9 cellular contexts compared by ENCODE assay signal in genomic region chr1:64171797-64172281, GRCh38. TPM values are rescaled to one million over a fixed set of nuclear protein-coding genes. Genes with fewer than 3 reads are reported as not detected.
A peak's percentile ranks its signal among the peaks of the same experiment; 100 is the strongest.
DNase-seq lines count a peak whose midpoint lies in the region; ATAC-seq, FAIRE-seq and TF ChIP-seq lines count a peak whose summit lies in the region.
"Had no signal": no experiment of that assay in that cellular context is flagged by ENCODE, and none has a peak within 500 bp of the region (broad histone marks: within the 10 kb centered on the region; RNA-seq: fewer than 3 reads in every experiment).

No MANE protein-coding gene starts in this region.

- H3K4me3 Mint-ChIP-seq in T-helper 17 cell: no peak overlapping the region

- POLR2A ChIA-PET in AG04449 (lab: Yijun Ruan, JAX): no interaction called here

- 4% methylated on average over 2 of the region's 3 CpGs for WGBS in mesenchymal stem cell
- WGBS in esophagus muscularis mucosa: 52% methylated on average over 3 of the region's 3 CpGs

- H2BK12ac ChIP-seq in mesenchymal stem cell (ENCODE audit: low read length in 2 of 2): peak overlapping the region in 1 of 2 experiments; percentile 63

- H3K36me3 Mint-ChIP-seq in T-helper 17 cell (ENCODE audit: low read depth): peaks cover 3% of the 10 kb centered on the region

- peak; percentile 63 for FAIRE-seq in GM19239 (lab: Jason Lieb, UNC)

- no peaks in the 10 kb centered on the region for H3K9me3 ChIP-seq in mesenchymal stem cell (ENCODE audit: control insufficient read depth, low read length)
- H3K9me3 ChIP-seq in esophagus muscularis mucosa: no peaks in the 10 kb centered on the region
- peaks cover 2% of the 10 kb centered on the region for H3K9me3 ChIP-seq in T-helper 17 cell (ENCODE audit: control insufficient read depth, low read length, poor library complexity, severe bottlenecking)

- no peak for TF ChIP-seq POLR2A in esophagus muscularis mucosa (IDR thresholded peaks at IDR 0.05; ENCODE audit: low read depth)

- no peak overlapping the region for H3K23ac ChIP-seq in mesenchymal stem cell (ENCODE audit: low read length in 2 of 2)

- H3K14ac ChIP-seq in mesenchymal stem cell (ENCODE audit: low read length in 2 of 2): no peak overlapping the region

- peak; percentile 75 for ATAC-seq in HG03342 (IDR thresholded peaks at IDR 0.05; ENCODE audit: unreplicated experiment)
- ATAC-seq in T-helper 17 cell: no peak

- H3K36me3 ChIP-seq in mesenchymal stem cell (ENCODE audit: control insufficient read depth in 1 of 2, insufficient read depth in 2 of 2, low read depth in 1 of 2, low read length in 2 of 2) (no peaks in the 10 kb centered on the region), esophagus muscularis mucosa (peaks cover 0 to 2% (median 0%) of the 10 kb centered on the region in 4 donors)

- intact Hi-C loops in esophagus muscularis mucosa (cut with DNase I): no loop called here

- no peak for TF ChIP-seq EP300 in esophagus muscularis mucosa (IDR thresholded peaks at IDR 0.05)

- H3K4me2 ChIP-seq in mesenchymal stem cell (ENCODE audit: low read length, poor library complexity, severe bottlenecking): no peak overlapping the region

- H3K4ac ChIP-seq in mesenchymal stem cell (ENCODE audit: low read depth in 1 of 2, low read length in 2 of 2): no peak overlapping the region

- H3K27ac ChIP-seq in mesenchymal stem cell (ENCODE audit: low read length, poor library complexity, severe bottlenecking) (no peak overlapping the region), esophagus muscularis mucosa (replicated peaks in 1 of 4) (no peak overlapping the region)
- H3K27ac ChIP-seq: cardiac muscle cell had no signal

- H4K91ac ChIP-seq in mesenchymal stem cell (ENCODE audit: low read length): no peak overlapping the region

- DNase-seq in AG04449 (ENCODE audit: low read depth, low spot score): peak; percentile 28
- DNase-seq in GM19239 (ENCODE audit: insufficient read length, low spot score): no peak
- peak; percentile 57 for DNase-seq in SIG-M5 treated with dmso at 0.1 percent for 504 hours (lab: John Stamatoyannopoulos, UW; ENCODE audit: unreplicated experiment)
- DNase-seq in mesenchymal stem cell: peak; percentile 69
- DNase-seq in esophagus muscularis mucosa (ENCODE audit: extremely low spot score): no peak
- no peak for DNase-seq in T-helper 17 cell
- DNase-seq in stimulated activated CD4-positive, alpha-beta T cell treated with anti-CD3 and anti-CD28 coated beads, Interleukin-2, amount 100 ng/mL, for 24 hours: no peak

- H3K4me3 ChIP-seq in AG04449 (ENCODE audit: low read depth, low read length) (no peak overlapping the region), mesenchymal stem cell (ENCODE audit: insufficient read depth in 1 of 2, low read depth in 1 of 2, low read length in 2 of 2) (no peak overlapping the region), esophagus muscularis mucosa (no peak overlapping the region)
- H3K4me3 ChIP-seq: cardiac muscle cell had no signal

- H2BK120ac ChIP-seq in mesenchymal stem cell (ENCODE audit: low read depth, low read length): no peak overlapping the region

- no peaks in the 10 kb centered on the region for H3K4me1 Mint-ChIP-seq in T-helper 17 cell

- no peak overlapping the region for H2BK5ac ChIP-seq in mesenchymal stem cell (ENCODE audit: low read depth, low read length, poor library complexity, severe bottlenecking)

- no peak overlapping the region for H2AFZ ChIP-seq in mesenchymal stem cell (ENCODE audit: low read depth, low read length)

- peak overlapping the region; percentile 61 for H3K9ac ChIP-seq in mesenchymal stem cell (ENCODE audit: low read length)

- CTCF ChIA-PET in AG04449 (lab: Yijun Ruan, JAX): interaction anchor here (1.1 to 1.5 kb wide), 2 partner anchors 71 to 480 kb away, joined by 3 to 4 read pairs; no protein-coding TSS in a partner anchor

- no peak overlapping the region for H4K8ac ChIP-seq in mesenchymal stem cell (ENCODE audit: low read length)

- H3K27ac Mint-ChIP-seq in T-helper 17 cell: no peak overlapping the region

- H3K79me1 ChIP-seq in mesenchymal stem cell (replicated peaks; ENCODE audit: low read length, poor library complexity, severe bottlenecking): no peaks in the 10 kb centered on the region

- TF ChIP-seq CTCF in AG04449 (IDR thresholded peaks at IDR 0.05; ENCODE audit: insufficient read depth, low read length, missing control alignments) (no peak), esophagus muscularis mucosa (IDR thresholded peaks at IDR 0.05) (no peak)

- H3K18ac ChIP-seq in mesenchymal stem cell (ENCODE audit: low read depth in 1 of 2, low read length in 2 of 2): peak overlapping the region in 1 of 2 experiments; percentile 78

- H2BK15ac ChIP-seq in mesenchymal stem cell (ENCODE audit: low read depth, poor library complexity, severe bottlenecking): no peak overlapping the region

- no peak overlapping the region for H2AK5ac ChIP-seq in mesenchymal stem cell (ENCODE audit: low read length, severe bottlenecking)

- H3K27me3 Mint-ChIP-seq in T-helper 17 cell: peaks cover 45% of the 10 kb centered on the region

- H3K27me3 ChIP-seq in mesenchymal stem cell (ENCODE audit: control insufficient read depth in 1 of 2, insufficient read depth in 1 of 2, low read length in 2 of 2) (no peaks in the 10 kb centered on the region), esophagus muscularis mucosa (no peaks in the 10 kb centered on the region)
- H3K27me3 ChIP-seq: cardiac muscle cell had no signal

- H3K4me1 ChIP-seq in mesenchymal stem cell (ENCODE audit: control insufficient read depth, insufficient read depth, low read depth, low read length) (peaks cover 2% of the 10 kb centered on the region), esophagus muscularis mucosa (peaks cover 0 to 17% (median 12%) of the 10 kb centered on the region in 4 donors)

RNA-seq across cellular contexts. Expression of gene UBE2U, which starts 31.6 kb away (rescaled TPM):
- not detected for polyA plus RNA-seq in mesenchymal stem cell (2013, experiment 1 of 2)
- not detected for polyA plus RNA-seq in mesenchymal stem cell (2013, experiment 2 of 2)
- total RNA-seq in esophagus muscularis mucosa: not detected
- total RNA-seq in T-helper 17 cell: not detected
- total RNA-seq: cardiac muscle cell had no signal
- polyA plus RNA-seq: cardiac muscle cell had no signal

Comparison
In these comparisons a context has a peak if more than half of its experiments do, and no peak if none do; other contexts are left out.
1. DNase-seq: peak in AG04449 (single experiment), SIG-M5 treated with dmso at 0.1 percent for 504 hours (single experiment) and mesenchymal stem cell (single experiment); none in GM19239 (single experiment), esophagus muscularis mucosa (single experiment), T-helper 17 cell (0 of 3) and stimulated activated CD4-positive, alpha-beta T cell treated with anti-CD3 and anti-CD28 coated beads, Interleukin-2, amount 100 ng/mL, for 24 hours (0 of 2).